20 cellular contexts compared by ENCODE assay signal in the genomic region with DNA sequence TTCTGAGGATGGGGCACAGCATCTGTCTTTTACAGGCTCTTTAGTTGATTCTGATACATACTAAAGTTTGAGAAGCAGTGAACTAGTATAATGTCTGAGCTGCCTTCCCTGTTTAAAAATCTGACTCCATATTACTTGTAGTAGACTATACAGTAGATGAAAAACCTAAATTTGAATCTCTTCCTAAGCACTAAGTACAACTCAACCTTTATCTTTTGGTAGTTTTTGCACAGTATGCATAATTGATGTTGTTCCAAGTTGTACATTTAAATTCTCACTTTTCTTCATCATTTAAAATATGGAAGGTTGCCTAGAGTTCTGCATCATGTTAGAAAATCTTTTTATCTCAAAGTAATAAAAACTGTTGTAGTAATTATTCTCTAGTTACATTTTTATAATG.
A peak's percentile ranks its signal among the peaks of the same experiment; 100 is the strongest.
DNase-seq lines count a peak whose midpoint lies in the region; ATAC-seq, FAIRE-seq and TF ChIP-seq lines count a peak whose summit lies in the region.
"Had no signal": no experiment of that assay in that cellular context is flagged by ENCODE, and none has a peak within 500 bp of the region (broad histone marks: within the 10 kb centered on the region; RNA-seq: fewer than 3 reads in every experiment).

No MANE protein-coding gene starts in this region.

- peaks cover 13% of the 10 kb centered on the region for H3K9me3 Mint-ChIP-seq in nephron
- H3K9me3 Mint-ChIP-seq: HFFc6 had no signal

- no peak overlapping the region for H3K4me3 Mint-ChIP-seq in nephron
- H3K4me3 Mint-ChIP-seq: CD4-positive, alpha-beta memory T cell; HFFc6 had no signal

- TF ChIP-seq EP300 in A549 (IDR thresholded peaks at IDR 0.05): no peak

- no peak overlapping the region for H3K4me2 ChIP-seq in A549

- peak overlapping the region in 2 of 3 experiments; percentile 38 to 48 for H3K27ac Mint-ChIP-seq in nephron
- H3K27ac Mint-ChIP-seq: HFFc6 had no signal

- FAIRE-seq in A549 (lab: Jason Lieb, UNC): no peak
- FAIRE-seq in G401.6 (lab: Jason Lieb, UNC): peak; percentile 21
- FAIRE-seq: GM12878, GM18507, H54 had no signal

- no peaks in the 10 kb centered on the region for H3K36me3 ChIP-seq in SK-N-MC (ENCODE audit: insufficient read depth, low read length)
- H3K36me3 ChIP-seq: HAP-1 had no signal

- POLR2A ChIA-PET in A549 (lab: Yijun Ruan, JAX): no interaction called here

- CTCF ChIA-PET in A549 (lab: Yijun Ruan, JAX): interaction anchor here (1.0 to 1.3 kb wide), 2 partner anchors 10 to 26 kb away, joined by 3 to 4 read pairs; no protein-coding TSS in a partner anchor

- H3K36me3 Mint-ChIP-seq in nephron (ENCODE audit: low read depth): no peaks in the 10 kb centered on the region

- peaks cover 17% of the 10 kb centered on the region for H3K4me1 Mint-ChIP-seq in nephron

- no peak for TF ChIP-seq RAD21 in A549 (conservative IDR thresholded peaks at IDR 0.05 in 1 of 2, IDR thresholded peaks at IDR 0.05 in 1 of 2)

- H3K27me3 Mint-ChIP-seq in nephron (ENCODE audit: low read depth): peaks cover 10% of the 10 kb centered on the region
- H3K27me3 Mint-ChIP-seq: CD4-positive, alpha-beta memory T cell had no signal

- H3K4me3 ChIP-seq in A549: no peak overlapping the region
- H3K4me3 ChIP-seq in SK-N-MC: peak overlapping the region; percentile 5; the same call in 1 of the 2 replicates
- H3K4me3 ChIP-seq: GM12878, HAP-1 had no signal

- ATAC-seq in A549: no peak
- ATAC-seq: GM12878 had no signal

- no peak for DNase-seq in A549 (ENCODE audit: low read depth in 1 of 2, low spot score in 1 of 2)
- no peak for DNase-seq in SK-N-MC (ENCODE audit: low read depth, low spot score)
- no peak for DNase-seq in anterior cingulate cortex (lab: John Stamatoyannopoulos, UW)
- DNase-seq in activated CD4-positive, alpha-beta T cell treated with anti-CD3 and anti-CD28 coated beads for 48 hours: no peak
- no peak for DNase-seq in caudate nucleus (lab: John Stamatoyannopoulos, UW)
- DNase-seq: 8988T; C1 segment of cervical spinal cord; Caco-2; CD4-positive, alpha-beta memory T cell; DMS153; DND-41; GDM1; GOT3; HFFc6 had no signal

- no peak overlapping the region for H3K27ac ChIP-seq in A549
- no peak overlapping the region for H3K27ac ChIP-seq in SK-N-MC
- H3K27ac ChIP-seq in caudate nucleus (ENCODE audit: low read depth, low read length): no peak overlapping the region

- TF ChIP-seq POLR2A in A549 (IDR thresholded peaks at IDR 0.05; ENCODE audit: low read length): no peak

- H3K9ac ChIP-seq in SK-N-MC (ENCODE audit: insufficient read length): no peak overlapping the region

- H3K9me3 ChIP-seq in A549 (peaks cover 9% of the 10 kb centered on the region; the same call in 2 of the 3 replicates), SK-N-MC (ENCODE audit: low read depth, low read length) (no peaks in the 10 kb centered on the region)
- H3K9me3 ChIP-seq: Caco-2, HAP-1 had no signal

- TF ChIP-seq CTCF in A549 (IDR thresholded peaks at IDR 0.05) (no peak), nephron (IDR thresholded peaks at IDR 0.05; ENCODE audit: unreplicated experiment in 3 of 3) (no peak)

- H3K4me1 ChIP-seq in A549: no peaks in the 10 kb centered on the region
- H3K4me1 ChIP-seq: Caco-2, HAP-1 had no signal

TF ChIP-seq in A549, 52 proteins besides CTCF, POLR2A, EP300 and RAD21:
- TF ChIP-seq MAFK (IDR thresholded peaks at IDR 0.05; ENCODE audit: partially characterized antibody) (peak; percentile 67), NFE2L2 (conservative IDR thresholded peaks at IDR 0.05; ENCODE audit: low read length) (no peak)
